ENCODE assay signal across 12 cellular contexts in genomic region chr12:77830502-77830901, GRCh38. TPM values are rescaled to one million over a fixed set of nuclear protein-coding genes. Genes with fewer than 3 reads are reported as not detected.
A peak's percentile ranks its signal among the peaks of the same experiment; 100 is the strongest.
DNase-seq lines count a peak whose midpoint lies in the region; ATAC-seq, FAIRE-seq and TF ChIP-seq lines count a peak whose summit lies in the region.
"Had no signal": no experiment of that assay in that cellular context is flagged by ENCODE, and none has a peak within 500 bp of the region (broad histone marks: within the 10 kb centered on the region; RNA-seq: fewer than 3 reads in every experiment).

Gene NAV3 (plus strand): TSS chr12:77830894. CDS start chr12:77831462, 568 bp downstream.

- WGBS in GM23248 (ENCODE audit: low coverage in 1 of 2, low lambda C conversion rate in 2 of 2, missing lambda C conversion rate in 2 of 2), 2 experiments: 9 to 17% methylated on average over 3 of the region's 3 CpGs
- 23% methylated on average over 3 of the region's 3 CpGs for WGBS in right cardiac atrium
- 16 to 26% (median 23%) methylated on average over 3 of the region's 3 CpGs for WGBS in small intestine, 3 donors

- no peaks in the 10 kb centered on the region; the same call in 1 of the 2 replicates for H3F3A ChIP-seq in GM23248 (ENCODE audit: insufficient read depth)

- H4K20me1 ChIP-seq in GM23248 (ENCODE audit: insufficient read depth): no peaks in the 10 kb centered on the region

- no peak within 1 kb of the TSS for H3K9ac ChIP-seq in GM23248

- no peaks in the 10 kb centered on the region for H3K79me2 ChIP-seq in GM23248 (ENCODE audit: insufficient read depth)

- no peak within 1 kb of the TSS for H3K4me2 ChIP-seq in GM23248 (ENCODE audit: unreplicated experiment)

- H3K27ac ChIP-seq in GM23248: no peak within 1 kb of the TSS
- no peak within 1 kb of the TSS for H3K27ac ChIP-seq in right cardiac atrium (ENCODE audit: low read length)
- peak within 1 kb of the TSS in 1 of 2 donors; percentile 24 for H3K27ac ChIP-seq in small intestine (ENCODE audit: low read depth in 1 of 2, low read length in 1 of 2)
- H3K27ac ChIP-seq: epithelial cell of prostate had no signal

- H3K27me3 ChIP-seq in GM23248 (replicated peaks; ENCODE audit: insufficient read depth): no peaks in the 10 kb centered on the region
- no peaks in the 10 kb centered on the region for H3K27me3 ChIP-seq in right cardiac atrium (ENCODE audit: control insufficient read depth, insufficient read depth)
- no peaks in the 10 kb centered on the region for H3K27me3 ChIP-seq in small intestine (ENCODE audit: control insufficient read depth in 2 of 2, insufficient read depth in 2 of 2, low read length in 2 of 2)

- peak; percentile 15 for DNase-seq in GM23248
- DNase-seq in cardiac fibroblast (ENCODE audit: low read depth in 2 of 2): peak; percentile 58 to 74
- no peak for DNase-seq in right cardiac atrium
- no peak for DNase-seq in sciatic nerve (ENCODE audit: low spot score)
- DNase-seq in NCI-H187 treated with DMSO at 0.1 percent for 48 hours (lab: John Stamatoyannopoulos, UW): no peak
- DNase-seq in small intestine: no peak
- DNase-seq in HEK293T (ENCODE audit: extremely low spot score): no peak
- DNase-seq: activated naive CD4-positive, alpha-beta T cell treated with anti-CD3 and anti-CD28 coated beads, Interleukin-2, amount 50 U/mL, for 16 hours; NCI-H1694; stimulated activated naive CD8-positive, alpha-beta T cell treated with anti-CD3 and anti-CD28 coated beads, Interleukin-15, amount 100 ng/mL, for 72 hours had no signal

- no peaks in the 10 kb centered on the region; the same call in 1 of the 2 replicates for H3K9me2 ChIP-seq in GM23248 (ENCODE audit: insufficient read depth)

- in situ Hi-C loops in GM23248 (cut with MboI): no loop called here

- peak; percentile 58 to 69 for ATAC-seq in right cardiac atrium
- ATAC-seq in sciatic nerve: peak; percentile 53
- ATAC-seq in GM21423 (IDR thresholded peaks at IDR 0.05; ENCODE audit: unreplicated experiment): no peak
- ATAC-seq: stimulated activated naive CD8-positive, alpha-beta T cell treated with anti-CD3 and anti-CD28 coated beads, Interleukin-15, amount 100 ng/mL, for 72 hours had no signal

- CTCF ChIA-PET in HEK293T (lab: Yijun Ruan, JAX): no interaction called here

- POLR2A ChIA-PET in HEK293T (lab: Yijun Ruan, JAX): no interaction called here

- FAIRE-seq in small intestine (lab: Jason Lieb, UNC): no peak

- peak within 1 kb of the TSS; percentile 3; the same call in 1 of the 2 replicates for H2AFZ ChIP-seq in GM23248

- H3K4me3 ChIP-seq in GM23248: no peak within 1 kb of the TSS
- no peak within 1 kb of the TSS for H3K4me3 ChIP-seq in cardiac fibroblast (replicated peaks in 1 of 2; ENCODE audit: low read depth in 2 of 2, low read length in 2 of 2)
- H3K4me3 ChIP-seq in right cardiac atrium (ENCODE audit: low read length): peak within 1 kb of the TSS; percentile 10
- no peak within 1 kb of the TSS for H3K4me3 ChIP-seq in small intestine (ENCODE audit: low read depth in 1 of 2, low read length in 2 of 2)

- intact Hi-C loops in right cardiac atrium (cut with DNase I): no loop called here
- intact Hi-C loops in sciatic nerve (cut with DNase I): no loop called here

- H3K9me3 ChIP-seq in GM23248 (ENCODE audit: low read depth): no peaks in the 10 kb centered on the region
- H3K9me3 ChIP-seq in right cardiac atrium (ENCODE audit: control insufficient read depth, low read length): no peaks in the 10 kb centered on the region
- no peaks in the 10 kb centered on the region for H3K9me3 ChIP-seq in small intestine (ENCODE audit: control insufficient read depth, low read depth)

- no peak for TF ChIP-seq CTCF in cardiac fibroblast (IDR thresholded peaks at IDR 0.05; ENCODE audit: low read depth, low read length)

- peaks cover 9% of the 10 kb centered on the region; the same call in 1 of the 2 replicates for H3K4me1 ChIP-seq in GM23248 (ENCODE audit: insufficient read depth)
- H3K4me1 ChIP-seq in right cardiac atrium (ENCODE audit: control insufficient read depth, insufficient read depth, low read length): no peaks in the 10 kb centered on the region
- H3K4me1 ChIP-seq in small intestine (ENCODE audit: control insufficient read depth in 2 of 2, insufficient read depth in 1 of 2, low read depth in 1 of 2, low read length in 1 of 2): no peaks in the 10 kb centered on the region

- H3K36me3 ChIP-seq in GM23248 (ENCODE audit: low read depth) (no peaks in the 10 kb centered on the region), small intestine (ENCODE audit: control insufficient read depth in 2 of 2, insufficient read depth in 2 of 2, low read length in 2 of 2) (no peaks in the 10 kb centered on the region)

TF ChIP-seq in HEK293T, 16 proteins besides CTCF, POLR2A, EP300 and RAD21:
- TF ChIP-seq FOXA1 (IDR thresholded peaks at IDR 0.05): no peak
- TF ChIP-seq LEF1 (IDR thresholded peaks at IDR 0.05; ENCODE audit: borderline replicate concordance): no peak
- no peak for TF ChIP-seq L3MBTL2 (conservative IDR thresholded peaks at IDR 0.05)
- no peak for TF ChIP-seq FOXK2 (IDR thresholded peaks at IDR 0.05)
- TF ChIP-seq TARDBP (IDR thresholded peaks at IDR 0.05): no peak
- no peak for TF ChIP-seq BHLHE40 (IDR thresholded peaks at IDR 0.05; ENCODE audit: borderline replicate concordance)
- no peak for TF ChIP-seq CTBP1 (IDR thresholded peaks at IDR 0.05; ENCODE audit: borderline replicate concordance)
- TF ChIP-seq NFRKB (IDR thresholded peaks at IDR 0.05): no peak
- TF ChIP-seq SP1 (IDR thresholded peaks at IDR 0.05): no peak
- TF ChIP-seq FOXM1 (IDR thresholded peaks at IDR 0.05; ENCODE audit: borderline replicate concordance): no peak

RNA-seq across cellular contexts. Expression of gene NAV3, which starts in this region (rescaled TPM):
- total RNA-seq in GM23248 (2014; rRNA removed; shearing (Covaris generic)): 49.8 and 69.9 TPM in 2 replicates
- polyA plus RNA-seq in GM23248 (2016; fragmentation: Nextera tagmentation; extraction: Ambion mirVana) (20.9 and 24.2 TPM in 2 replicates), right cardiac atrium (2.0 TPM), small intestine (under 1 TPM in 1 of 3 donors, not detected in 2; 0.36 TPM)
- total RNA-seq in right cardiac atrium (1 to 10 TPM; 2.6 to 6.8 (median 5.1) TPM), sciatic nerve (50.9 TPM)

Comparison
In these comparisons a context has a peak if more than half of its experiments do, and no peak if none do; other contexts are left out.
1. DNase-seq: peak in GM23248 (single experiment) and cardiac fibroblast (2 of 2); none in right cardiac atrium (0 of 3), sciatic nerve (single experiment), NCI-H187 treated with DMSO at 0.1 percent for 48 hours (single experiment), small intestine (single experiment) and HEK293T (single experiment).